23 cellular contexts compared by ENCODE assay signal in the genomic region with DNA sequence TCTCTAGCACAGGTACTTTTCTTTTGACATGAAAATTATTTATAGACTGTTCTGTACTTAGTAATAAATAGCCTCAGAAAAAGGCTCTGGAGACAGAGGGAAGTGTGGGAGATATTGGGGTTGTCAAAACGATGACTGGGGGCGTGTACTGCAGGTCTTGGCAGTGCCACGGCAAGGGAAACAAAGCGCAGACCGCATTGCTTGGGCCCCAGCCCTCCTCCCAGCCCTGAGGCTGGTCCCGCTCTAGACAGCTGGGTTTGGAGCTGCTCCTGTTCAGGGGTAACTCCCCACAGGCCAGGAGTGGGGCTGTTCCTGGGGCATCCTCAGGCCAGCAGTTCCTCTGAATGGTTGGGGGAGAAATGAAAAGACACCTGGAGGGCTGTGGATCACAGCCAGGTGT.
DNase-seq lines count a peak whose midpoint lies in the region; ATAC-seq and TF ChIP-seq lines count a peak whose summit lies in the region.
"Had no signal": no experiment of that assay in that cellular context is flagged by ENCODE, and none has a peak within 500 bp of the region (broad histone marks: within the 10 kb centered on the region; RNA-seq: fewer than 3 reads in every experiment).

No MANE protein-coding gene starts in this region.

- 47 to 59% (median 51%) methylated on average over 6 of the region's 6 CpGs for WGBS in heart left ventricle, 4 donors
- 79% methylated on average over 6 of the region's 6 CpGs for WGBS in hepatocyte (ENCODE audit: low lambda C conversion rate, missing lambda C conversion rate)

- H3K9me2 ChIP-seq in hepatocyte (replicated peaks; ENCODE audit: insufficient read depth) = no peaks in the 10 kb centered on the region

- H3K9ac ChIP-seq in stomach smooth muscle (ENCODE audit: low read length in 2 of 2) = no peak overlapping the region
- H3K9ac ChIP-seq: BLaER1, GM23248, KMS-11 had no signal

- intact Hi-C loops in heart left ventricle (cut with DNase I) = loop anchor here in 1 of 10 donors (10.0 kb wide), 1 partner anchor 739 kb away; no protein-coding TSS in a partner anchor
- intact Hi-C loops in activated naive CD4-positive, alpha-beta T cell treated with anti-CD3 and anti-CD28 coated beads for 36 hours (cut with micrococcal nuclease) = no loop called here
- intact Hi-C loops in left lung (cut with DNase I) = no loop called here

- no peak overlapping the region for H3K4me3 Mint-ChIP-seq in activated naive CD4-positive, alpha-beta T cell treated with anti-CD3 and anti-CD28 coated beads for 36 hours
- H3K4me3 Mint-ChIP-seq: CD4-positive, CD25-positive, alpha-beta regulatory T cell; IgD-negative memory B cell had no signal

- H3K27ac Mint-ChIP-seq in activated naive CD4-positive, alpha-beta T cell treated with anti-CD3 and anti-CD28 coated beads for 36 hours = no peak overlapping the region
- H3K27ac Mint-ChIP-seq: CD4-positive, CD25-positive, alpha-beta regulatory T cell had no signal

- no peaks in the 10 kb centered on the region for H3K27me3 Mint-ChIP-seq in activated naive CD4-positive, alpha-beta T cell treated with anti-CD3 and anti-CD28 coated beads for 36 hours (ENCODE audit: low read depth)
- H3K27me3 Mint-ChIP-seq: CD4-positive, CD25-positive, alpha-beta regulatory T cell; IgD-negative memory B cell had no signal

- ATAC-seq in heart left ventricle = peak; percentile 30 to 68 (median 36)
- no peak for ATAC-seq in left lung
- ATAC-seq: PC-3 had no signal

- H3K4me3 ChIP-seq in coronary artery (no peak overlapping the region), heart left ventricle (no peak overlapping the region), hepatocyte (no peak overlapping the region), stomach smooth muscle (ENCODE audit: low read length in 2 of 2) (no peak overlapping the region), left lung (no peak overlapping the region)
- H3K4me3 ChIP-seq: BLaER1, GM23248 had no signal

- H3K27me3 ChIP-seq in heart left ventricle (no peaks in the 10 kb centered on the region), hepatocyte (no peaks in the 10 kb centered on the region), stomach smooth muscle (ENCODE audit: control insufficient read depth in 1 of 2, insufficient read depth in 2 of 2, low read length in 2 of 2) (no peaks in the 10 kb centered on the region), left lung (no peaks in the 10 kb centered on the region)
- H3K27me3 ChIP-seq: BLaER1 had no signal

- H3K9me3 Mint-ChIP-seq in activated naive CD4-positive, alpha-beta T cell treated with anti-CD3 and anti-CD28 coated beads for 36 hours = peaks cover 3% of the 10 kb centered on the region
- H3K9me3 Mint-ChIP-seq: CD4-positive, CD25-positive, alpha-beta regulatory T cell; IgD-negative memory B cell had no signal

- TF ChIP-seq CTCF in coronary artery (IDR thresholded peaks at IDR 0.05) = no peak
- no peak for TF ChIP-seq CTCF in heart left ventricle (IDR thresholded peaks at IDR 0.05)
- TF ChIP-seq CTCF in hepatocyte (IDR thresholded peaks at IDR 0.05; ENCODE audit: poor library complexity) = no peak
- no peak for TF ChIP-seq CTCF in left lung (IDR thresholded peaks at IDR 0.05)

- no peak for DNase-seq in coronary artery (ENCODE audit: low spot score)
- DNase-seq in heart left ventricle = peak in 1 of 5 donors; percentile 33
- no peak for DNase-seq in hepatocyte (ENCODE audit: low spot score)
- DNase-seq in activated naive CD4-positive, alpha-beta T cell treated with anti-CD3 and anti-CD28 coated beads for 36 hours = no peak
- no peak for DNase-seq in medulla oblongata (ENCODE audit: extremely low spot score)
- no peak for DNase-seq in left lung
- no peak for DNase-seq in activated naive CD4-positive, alpha-beta T cell (lab: John Stamatoyannopoulos, UW)
- DNase-seq: CD4-positive, CD25-positive, alpha-beta regulatory T cell; GM23248; H7; NCI-H1048; NCI-H1417; NCI-H1694; NCI-H2081 treated with DMSO at 0.1 percent for 48 hours; NCI-H2171; NCI-H226; NCI-H510A; PC-3 had no signal

- H3K36me3 ChIP-seq in heart left ventricle (no peaks in the 10 kb centered on the region), hepatocyte (replicated peaks; ENCODE audit: insufficient read depth, low read depth) (no peaks in the 10 kb centered on the region), stomach smooth muscle (ENCODE audit: control insufficient read depth in 2 of 2, insufficient read depth in 2 of 2, low read length in 2 of 2) (no peaks in the 10 kb centered on the region), left lung (no peaks in the 10 kb centered on the region)

- H3K4me1 Mint-ChIP-seq in activated naive CD4-positive, alpha-beta T cell treated with anti-CD3 and anti-CD28 coated beads for 36 hours (ENCODE audit: low read depth) = no peaks in the 10 kb centered on the region
- H3K4me1 Mint-ChIP-seq: IgD-negative memory B cell had no signal

- CTCF ChIA-PET in activated naive CD4-positive, alpha-beta T cell treated with anti-CD3 and anti-CD28 coated beads for 36 hours (lab: Charles Lee) = no interaction called here

- H3K36me3 Mint-ChIP-seq in activated naive CD4-positive, alpha-beta T cell treated with anti-CD3 and anti-CD28 coated beads for 36 hours (ENCODE audit: low read depth) = peaks cover 13% of the 10 kb centered on the region

- H2AFZ ChIP-seq in hepatocyte = no peak overlapping the region
- H2AFZ ChIP-seq: GM23248 had no signal

- H3K79me2 ChIP-seq in hepatocyte = no peaks in the 10 kb centered on the region

- H3K4me1 ChIP-seq in heart left ventricle = peaks cover 0 to 48% (median 36%) of the 10 kb centered on the region in 12 donors
- peaks cover 26% of the 10 kb centered on the region for H3K4me1 ChIP-seq in hepatocyte (ENCODE audit: insufficient read depth)
- peaks cover 21% of the 10 kb centered on the region for H3K4me1 ChIP-seq in stomach smooth muscle (ENCODE audit: control insufficient read depth, insufficient read depth, low read length)
- no peaks in the 10 kb centered on the region for H3K4me1 ChIP-seq in left lung
- H3K4me1 ChIP-seq: BLaER1 had no signal

- no peak for TF ChIP-seq POLR2A in heart left ventricle (IDR thresholded peaks at IDR 0.05)

- H3K4me2 ChIP-seq in hepatocyte = no peak overlapping the region
- H3K4me2 ChIP-seq: BLaER1, KMS-11 had no signal

- H3K9me3 ChIP-seq in heart left ventricle = no peaks in the 10 kb centered on the region
- no peaks in the 10 kb centered on the region for H3K9me3 ChIP-seq in hepatocyte (ENCODE audit: low read depth)
- no peaks in the 10 kb centered on the region for H3K9me3 ChIP-seq in stomach smooth muscle (ENCODE audit: control insufficient read depth in 2 of 2, low read length in 2 of 2)
- no peaks in the 10 kb centered on the region for H3K9me3 ChIP-seq in left lung

- H4K20me1 ChIP-seq in hepatocyte (ENCODE audit: insufficient read depth, poor library complexity, severe bottlenecking) = no peaks in the 10 kb centered on the region
- H4K20me1 ChIP-seq: BLaER1 had no signal

- H3K27ac ChIP-seq in coronary artery (peak overlapping the region; percentile 22 to 64), heart left ventricle (peak overlapping the region in 4 of 12 donors; percentile 14 to 41 (median 18)), hepatocyte (peak overlapping the region; percentile 15), stomach smooth muscle (ENCODE audit: low read length) (peak overlapping the region; percentile 46), left lung (no peak overlapping the region)
- H3K27ac ChIP-seq: BLaER1, GM23248, HL-60, KMS-11 had no signal

Comparison
In these comparisons a context has a peak if more than half of its experiments do, and no peak if none do; other contexts are left out.
1. H3K27ac ChIP-seq: peak in coronary artery (2 of 2), hepatocyte (single experiment) and stomach smooth muscle (single experiment); none in left lung (0 of 2).